Comparison of ENCODE assay signal across 21 cellular contexts in the genomic region with DNA sequence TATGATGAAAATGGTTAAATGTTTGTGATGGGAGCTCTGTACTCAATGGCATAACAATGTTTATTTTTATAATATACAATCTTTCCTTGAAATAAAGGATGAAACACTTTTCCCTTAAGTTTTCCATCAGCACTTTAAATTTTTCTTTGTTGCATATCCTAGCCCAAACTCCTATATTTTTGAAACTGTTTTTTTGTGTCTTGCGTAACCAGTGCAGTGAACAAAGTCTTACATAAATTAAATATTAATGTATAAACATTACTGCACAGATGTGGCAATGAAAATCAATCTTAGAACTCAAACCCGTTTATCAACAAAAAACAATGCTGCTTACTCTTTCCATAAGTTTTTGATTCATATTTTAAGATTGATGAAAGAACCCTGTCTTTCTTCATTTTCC. TPM values are rescaled to one million over a fixed set of nuclear protein-coding genes. Genes with fewer than 3 reads are reported as not detected.
DNase-seq lines count a peak whose midpoint lies in the region; ATAC-seq and TF ChIP-seq lines count a peak whose summit lies in the region.
"Had no signal": no experiment of that assay in that cellular context is flagged by ENCODE, and none has a peak within 500 bp of the region (broad histone marks: within the 10 kb centered on the region; RNA-seq: fewer than 3 reads in every experiment).

No MANE protein-coding gene starts in this region.

- H3K27me3 ChIP-seq in mammary epithelial cell (ENCODE audit: insufficient read depth, low read length) (peaks cover 3% of the 10 kb centered on the region), Karpas-422 (ENCODE audit: low read length) (peaks cover 2% of the 10 kb centered on the region; the same call in 1 of the 2 replicates), right atrium auricular region (peaks cover 7 to 8% of the 10 kb centered on the region in 2 donors)
- H3K27me3 ChIP-seq: SJCRH30 had no signal

- H4K20me1 ChIP-seq in mammary epithelial cell (ENCODE audit: insufficient read depth, low read length) (no peaks in the 10 kb centered on the region), Karpas-422 (ENCODE audit: insufficient read depth, low read depth, low read length) (no peaks in the 10 kb centered on the region)

- intact Hi-C loops in MCF 10A (cut with micrococcal nuclease) = no loop called here
- intact Hi-C loops in mammary epithelial cell (cut with micrococcal nuclease) = no loop called here

- TF ChIP-seq CTCF in MCF 10A (IDR thresholded peaks at IDR 0.05; ENCODE audit: unreplicated experiment) (no peak), mammary epithelial cell (conservative IDR thresholded peaks at IDR 0.05 in 1 of 2, IDR thresholded peaks at IDR 0.05 in 1 of 2; ENCODE audit: extremely low read depth in 1 of 2, insufficient read depth in 1 of 2, low read depth in 1 of 2, low read length in 2 of 2) (no peak), choroid plexus epithelial cell (conservative IDR thresholded peaks at IDR 0.05; ENCODE audit: low read depth, low read length) (no peak), fibroblast of the aortic adventitia (IDR thresholded peaks at IDR 0.05; ENCODE audit: insufficient read depth, low read length) (no peak), right atrium auricular region (IDR thresholded peaks at IDR 0.05) (no peak)

- H3K9me3 Mint-ChIP-seq in MCF 10A (ENCODE audit: unreplicated experiment) = no peaks in the 10 kb centered on the region
- no peaks in the 10 kb centered on the region for H3K9me3 Mint-ChIP-seq in stimulated activated naive B cell treated with anti-CD40 and anti-IgM and Interleukin-4, amounts not matched to agents 10 μg/mL and 1 μg/mL and 100 μg/mL, for 72 hours

- CTCF ChIA-PET in MCF 10A (lab: Yijun Ruan, JAX) (interaction anchor here (0.7 kb wide), 1 partner anchor 155 kb away, joined by 3 read pairs; no protein-coding TSS in a partner anchor), mammary epithelial cell (lab: Charles Lee; ENCODE audit: low non-redundant PET) (no interaction called here)

- H3K4me2 ChIP-seq in mammary epithelial cell (ENCODE audit: insufficient read depth, low read depth, low read length) (no peak overlapping the region), Karpas-422 (ENCODE audit: low read depth, low read length, poor library complexity, severe bottlenecking) (no peak overlapping the region)
- H3K4me2 ChIP-seq: PC-9 had no signal

- H2AFZ ChIP-seq in mammary epithelial cell (ENCODE audit: low read depth, low read length) (no peak overlapping the region), Karpas-422 (ENCODE audit: low read length) (no peak overlapping the region)
- H2AFZ ChIP-seq: PC-9 had no signal

- POLR2A ChIA-PET in MCF 10A (lab: Yijun Ruan, JAX) = interaction anchor here (0.8 to 1.4 kb wide), 3 partner anchors 35 to 86 kb away, joined by 3 to 4 read pairs (median 4); no protein-coding TSS in a partner anchor

- H3K9me2 ChIP-seq in Karpas-422 (replicated peaks; ENCODE audit: insufficient read depth, low read length) = no peaks in the 10 kb centered on the region

- no peaks in the 10 kb centered on the region for H3K27me3 Mint-ChIP-seq in MCF 10A (ENCODE audit: insufficient read depth, unreplicated experiment)
- peaks cover 26 to 27% of the 10 kb centered on the region in 2 donors for H3K27me3 Mint-ChIP-seq in stimulated activated naive B cell treated with anti-CD40 and anti-IgM and Interleukin-4, amounts not matched to agents 10 μg/mL and 1 μg/mL and 100 μg/mL, for 72 hours

- peak; percentile 8 for DNase-seq in MCF 10A (ENCODE audit: unreplicated experiment)
- no peak for DNase-seq in mammary epithelial cell
- peak; percentile 30 for DNase-seq in choroid plexus epithelial cell (ENCODE audit: low read depth)
- DNase-seq in fibroblast of the aortic adventitia (ENCODE audit: low read depth) = peak; percentile 7
- DNase-seq in Karpas-422 = no peak
- DNase-seq in right atrium auricular region (ENCODE audit: low spot score) = no peak
- DNase-seq in stimulated activated naive B cell treated with anti-CD40 and anti-IgM and Interleukin-4, amounts not matched to agents 10 μg/mL and 1 μg/mL and 100 μg/mL, for 72 hours = no peak
- DNase-seq: DMS153, DND-41, Kasumi-1, NCI-H1105 treated with DMSO at 0.1 percent for 48 hours, NCI-H2029, NCI-H446, NCI-H526 had no signal

- H3K36me3 Mint-ChIP-seq in MCF 10A (ENCODE audit: insufficient read depth, unreplicated experiment) = peaks cover 5% of the 10 kb centered on the region
- H3K36me3 Mint-ChIP-seq in stimulated activated naive B cell treated with anti-CD40 and anti-IgM and Interleukin-4, amounts not matched to agents 10 μg/mL and 1 μg/mL and 100 μg/mL, for 72 hours = no peaks in the 10 kb centered on the region

- H3K27ac ChIP-seq in mammary epithelial cell (ENCODE audit: insufficient read depth, low read depth, low read length) (no peak overlapping the region), Karpas-422 (ENCODE audit: low read length) (no peak overlapping the region), right atrium auricular region (no peak overlapping the region)
- H3K27ac ChIP-seq: 22Rv1, PC-9, SJCRH30 had no signal

- H3K9me3 ChIP-seq in mammary epithelial cell (replicated peaks; ENCODE audit: insufficient read depth, low read length) (no peaks in the 10 kb centered on the region), Karpas-422 (ENCODE audit: low read length) (no peaks in the 10 kb centered on the region), right atrium auricular region (no peaks in the 10 kb centered on the region)
- H3K9me3 ChIP-seq: SJCRH30 had no signal

- no peak for ATAC-seq in stimulated activated naive B cell treated with anti-CD40 and anti-IgM and Interleukin-4, amounts not matched to agents 10 μg/mL and 1 μg/mL and 100 μg/mL, for 72 hours (replicated peaks)
- ATAC-seq: HCT116, Right ventricle myocardium inferior had no signal

- H3K27ac Mint-ChIP-seq in MCF 10A (ENCODE audit: low read depth, unreplicated experiment) = no peak overlapping the region
- no peak overlapping the region for H3K27ac Mint-ChIP-seq in stimulated activated naive B cell treated with anti-CD40 and anti-IgM and Interleukin-4, amounts not matched to agents 10 μg/mL and 1 μg/mL and 100 μg/mL, for 72 hours

- H3K4me1 Mint-ChIP-seq in MCF 10A (ENCODE audit: insufficient read depth, unreplicated experiment) = no peaks in the 10 kb centered on the region
- H3K4me1 Mint-ChIP-seq in stimulated activated naive B cell treated with anti-CD40 and anti-IgM and Interleukin-4, amounts not matched to agents 10 μg/mL and 1 μg/mL and 100 μg/mL, for 72 hours = peaks cover 3% of the 10 kb centered on the region in 2 donors

- H3K79me2 ChIP-seq in mammary epithelial cell (ENCODE audit: insufficient read depth, low read length) = no peaks in the 10 kb centered on the region
- no peaks in the 10 kb centered on the region for H3K79me2 ChIP-seq in Karpas-422 (ENCODE audit: low read length)

- no peak overlapping the region for H3K4me3 Mint-ChIP-seq in MCF 10A (ENCODE audit: unreplicated experiment)
- H3K4me3 Mint-ChIP-seq in stimulated activated naive B cell treated with anti-CD40 and anti-IgM and Interleukin-4, amounts not matched to agents 10 μg/mL and 1 μg/mL and 100 μg/mL, for 72 hours = no peak overlapping the region

- no TSS peak for BruUV-seq in MCF 10A (replicated peaks; lab: Mats Ljungman, UMichigan)
- BruUV-seq in mammary epithelial cell (replicated peaks; lab: Mats Ljungman, UMichigan) = no TSS peak

- H3K4me3 ChIP-seq in mammary epithelial cell (replicated peaks in 1 of 3; ENCODE audit: insufficient read depth in 1 of 3, low read depth in 2 of 3, low read length in 3 of 3) (no peak overlapping the region), choroid plexus epithelial cell (ENCODE audit: low read depth, low read length) (no peak overlapping the region), fibroblast of the aortic adventitia (ENCODE audit: low read depth, low read length) (no peak overlapping the region), Karpas-422 (ENCODE audit: low read length) (no peak overlapping the region), right atrium auricular region (no peak overlapping the region)
- H3K4me3 ChIP-seq: PC-9, SJCRH30 had no signal

- H3K36me3 ChIP-seq in mammary epithelial cell (ENCODE audit: insufficient read depth, low read length) (no peaks in the 10 kb centered on the region), Karpas-422 (ENCODE audit: insufficient read depth, low read length) (no peaks in the 10 kb centered on the region), right atrium auricular region (no peaks in the 10 kb centered on the region)
- H3K36me3 ChIP-seq: SJCRH30 had no signal

- dilution Hi-C loops in mammary epithelial cell (cut with HindIII; ENCODE audit: low sequenced_read_pairs) = no loop called here

- peaks cover 4% of the 10 kb centered on the region for H3K4me1 ChIP-seq in mammary epithelial cell (ENCODE audit: insufficient read depth, low read length)
- no peaks in the 10 kb centered on the region for H3K4me1 ChIP-seq in Karpas-422 (ENCODE audit: low read length)
- H3K4me1 ChIP-seq in right atrium auricular region = peaks cover 0 to 8% of the 10 kb centered on the region in 2 donors
- H3K4me1 ChIP-seq: SJCRH30 had no signal

- in situ Hi-C loops in mammary epithelial cell (cut with MboI; ENCODE audit: low sequenced_read_pairs in 2 of 2) = no loop called here

- H3K9ac ChIP-seq in mammary epithelial cell (ENCODE audit: insufficient read depth, low read length) (no peak overlapping the region), Karpas-422 (ENCODE audit: low read length) (no peak overlapping the region)

- WGBS in mammary epithelial cell (ENCODE audit: low coverage, missing lambda C conversion rate) = 68% methylated on average over 2 of the region's 2 CpGs

RNA-seq across cellular contexts. Expression of a gene that starts 34.1 kb away (rescaled TPM):
- total RNA-seq in MCF 10A (2022) = 5.8 and 6.4 TPM in 2 replicates
- total RNA-seq in mammary epithelial cell = 1 to 10 TPM in 1 of 2 donors, under 1 TPM in 1; 0.50 to 4.7 TPM
- polyA plus RNA-seq in mammary epithelial cell = 2.9 TPM
- not detected for polyA minus RNA-seq in mammary epithelial cell
- total RNA-seq in fibroblast of the aortic adventitia (ENCODE audit: low replicate concordance) = 0.72 and 0.74 TPM in 2 replicates
- not detected in 2 replicates for total RNA-seq in Karpas-422 (2014; rRNA removed; shearing (Covaris generic); ENCODE audit: low replicate concordance)
- total RNA-seq in right atrium auricular region = under 1 TPM in 1 of 2 donors, not detected in 1; 0.16 TPM
- total RNA-seq: H1, Right ventricle myocardium inferior had no signal
- polyA plus RNA-seq: BJ, H1 had no signal

Comparison
In these comparisons a context has a peak if more than half of its experiments do, and no peak if none do; other contexts are left out.
1. DNase-seq: peak in MCF 10A (single experiment), choroid plexus epithelial cell (single experiment) and fibroblast of the aortic adventitia (single experiment); none in mammary epithelial cell (single experiment), Karpas-422 (single experiment), right atrium auricular region (single experiment) and stimulated activated naive B cell treated with anti-CD40 and anti-IgM and Interleukin-4, amounts not matched to agents 10 μg/mL and 1 μg/mL and 100 μg/mL, for 72 hours (single experiment).